In the genomic region with DNA sequence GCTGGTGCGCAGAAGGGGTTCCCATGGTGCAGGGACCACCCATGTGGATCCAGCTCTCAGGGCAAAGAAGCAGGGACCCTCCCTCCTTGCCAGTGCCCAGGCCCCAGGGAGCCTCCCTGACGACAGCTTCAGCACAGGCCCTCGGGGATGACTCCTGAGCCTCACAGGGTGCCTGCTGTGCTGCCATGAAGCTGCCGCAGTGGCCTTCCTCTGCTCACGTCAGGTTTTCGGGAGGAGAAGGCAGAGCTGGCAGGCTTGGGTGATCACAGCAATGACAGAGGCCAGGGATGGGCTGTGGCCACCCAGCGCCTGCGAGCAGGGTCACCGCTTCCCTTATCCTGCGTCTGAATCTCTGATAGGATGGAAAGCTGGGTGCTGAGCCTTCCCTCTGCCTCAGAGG, we compare ENCODE assay signal across 20 cellular contexts.
"Had no signal": no experiment of that assay in that cellular context is flagged by ENCODE, and none has a peak within 500 bp of the region (broad histone marks: within the 10 kb centered on the region; RNA-seq: fewer than 3 reads in every experiment).

No MANE protein-coding gene starts in this region.

- H3K4me3 ChIP-seq: K562 had no signal

- H3K27ac ChIP-seq: brain microvascular endothelial cell, VCaP had no signal

- H3K36me3 ChIP-seq: brain microvascular endothelial cell had no signal

- H3K27me3 Mint-ChIP-seq: activated CD4-positive, alpha-beta memory T cell treated with anti-CD3 and anti-CD28 coated beads, Interleukin-2, amount 10 ng/mL, durations not matched to agents 7 days and 5 days; activated T-helper 17 cell treated with anti-CD3 and anti-CD28 coated beads, Interleukin-2, amount 50 U/mL, for 72 hours; T-cell had no signal

- H3K4me1 Mint-ChIP-seq: activated CD4-positive, alpha-beta memory T cell treated with anti-CD3 and anti-CD28 coated beads, Interleukin-2, amount 10 ng/mL, durations not matched to agents 7 days and 5 days; activated T-helper 17 cell treated with anti-CD3 and anti-CD28 coated beads, Interleukin-2, amount 50 U/mL, for 72 hours had no signal

- DNase-seq: activated CD4-positive, alpha-beta memory T cell treated with anti-CD3 and anti-CD28 coated beads, Interleukin-2, amount 10 ng/mL, durations not matched to agents 7 days and 5 days; activated CD4-positive, alpha-beta T cell treated with anti-CD3 and anti-CD28 coated beads, Interleukin-2, amount 50 U/mL, for 1 hour; activated CD4-positive, CD25-positive, alpha-beta regulatory T cell; activated T-cell treated with anti-CD3 and anti-CD28 coated beads for 4 hours; activated T-cell treated with anti-CD3 and anti-CD28 coated beads, Interleukin-2, amount 50 U/mL, for 48 hours; brain microvascular endothelial cell; Karpas-422; MM.1S; NCI-H1105; NCI-H1436; NCI-H1694 treated with DMSO at 0.1 percent for 48 hours; NCI-H2029 treated with DMSO at 0.1 percent for 48 hours; NCI-H510A treated with DMSO at 0.1 percent for 48 hours; NK-92 treated with Interleukin-12 subunit alpha and Interleukin-12 subunit beta, amount 100 ng/mL, for 24 hours; SIG-M5; T-cell had no signal

- H3K9me3 Mint-ChIP-seq: activated T-helper 17 cell treated with anti-CD3 and anti-CD28 coated beads, Interleukin-2, amount 50 U/mL, for 72 hours had no signal

- H3K27ac Mint-ChIP-seq: activated CD4-positive, alpha-beta memory T cell treated with anti-CD3 and anti-CD28 coated beads, Interleukin-2, amount 10 ng/mL, durations not matched to agents 7 days and 5 days; activated naive CD4-positive, alpha-beta T cell treated with anti-CD3 and anti-CD28 coated beads, Interleukin-2, amount 50 U/mL, for 72 hours; activated T-helper 17 cell treated with anti-CD3 and anti-CD28 coated beads, Interleukin-2, amount 50 U/mL, for 72 hours; T-cell had no signal

- H3K4me3 Mint-ChIP-seq: activated CD4-positive, alpha-beta memory T cell treated with anti-CD3 and anti-CD28 coated beads, Interleukin-2, amount 10 ng/mL, durations not matched to agents 7 days and 5 days; activated T-helper 17 cell treated with anti-CD3 and anti-CD28 coated beads, Interleukin-2, amount 50 U/mL, for 72 hours; T-cell had no signal

- ATAC-seq: activated naive CD4-positive, alpha-beta T cell treated with anti-CD3 and anti-CD28 coated beads, Interleukin-2, amount 50 U/mL, for 72 hours; activated T-helper 17 cell treated with anti-CD3 and anti-CD28 coated beads, Interleukin-2, amount 50 U/mL, for 72 hours; T-cell had no signal

- H3K27me3 ChIP-seq: brain microvascular endothelial cell had no signal
